In genomic region chr14:42703501-42703900, GRCh38 we compare ENCODE assay signal across 22 cellular contexts.
DNase-seq lines count a peak whose midpoint lies in the region; ATAC-seq, FAIRE-seq and TF ChIP-seq lines count a peak whose summit lies in the region.
"Had no signal": no experiment of that assay in that cellular context is flagged by ENCODE, and none has a peak within 500 bp of the region (broad histone marks: within the 10 kb centered on the region; RNA-seq: fewer than 3 reads in every experiment).

No MANE protein-coding gene starts in this region.

- TF ChIP-seq EP300 in A549 (IDR thresholded peaks at IDR 0.05), result no peak
- TF ChIP-seq EP300 in H1 (IDR thresholded peaks at IDR 0.05; ENCODE audit: borderline replicate concordance in 1 of 2, low read depth in 2 of 2, low read length in 2 of 2), result no peak

- no peaks in the 10 kb centered on the region for H3F3A ChIP-seq in smooth muscle cell (ENCODE audit: low read depth)

- H3K4me3 Mint-ChIP-seq in activated CD8-positive, alpha-beta T cell treated with anti-CD3 and anti-CD28 coated beads, Interleukin-2, amount 10 ng/mL, durations not matched to agents 7 days and 5 days, result no peak overlapping the region
- H3K4me3 Mint-ChIP-seq: B cell; CD4-positive, CD25-positive, alpha-beta regulatory T cell; CD8-positive, alpha-beta T cell had no signal

- TF ChIP-seq POLR2A in A549 (IDR thresholded peaks at IDR 0.05; ENCODE audit: low read length) (no peak), IMR-90 (IDR thresholded peaks at IDR 0.05; ENCODE audit: low read depth, low read length) (no peak), H1 (IDR thresholded peaks at IDR 0.05; ENCODE audit: control extremely low read depth in 1 of 2, low read depth in 2 of 2, low read length in 2 of 2) (no peak)

- H3K79me2 ChIP-seq in H1 (ENCODE audit: control insufficient read depth in 1 of 2, insufficient read depth in 2 of 2, low read length in 2 of 2) (no peaks in the 10 kb centered on the region), smooth muscle cell (ENCODE audit: low read depth) (no peaks in the 10 kb centered on the region)

- no peaks in the 10 kb centered on the region for H3K27me3 Mint-ChIP-seq in activated CD8-positive, alpha-beta T cell treated with anti-CD3 and anti-CD28 coated beads, Interleukin-2, amount 10 ng/mL, durations not matched to agents 7 days and 5 days (ENCODE audit: low read depth)
- H3K27me3 Mint-ChIP-seq: B cell; CD4-positive, CD25-positive, alpha-beta regulatory T cell had no signal

- H3K4me1 ChIP-seq in A549 (no peaks in the 10 kb centered on the region), IMR-90 (ENCODE audit: control insufficient read depth, insufficient read depth, low read length) (no peaks in the 10 kb centered on the region), H1 (replicated peaks in 1 of 4; ENCODE audit: control insufficient read depth in 3 of 4, insufficient read depth in 4 of 4, low read length in 3 of 4) (no peaks in the 10 kb centered on the region), smooth muscle cell (ENCODE audit: low read depth) (no peaks in the 10 kb centered on the region)
- H3K4me1 ChIP-seq: BLaER1, Caco-2 had no signal

- no peaks in the 10 kb centered on the region for H3K9me3 ChIP-seq in A549
- H3K9me3 ChIP-seq in IMR-90 (ENCODE audit: control insufficient read depth, insufficient read depth, low read length), result no peaks in the 10 kb centered on the region
- H3K9me3 ChIP-seq in SK-N-MC (ENCODE audit: low read depth, low read length), result no peaks in the 10 kb centered on the region
- no peaks in the 10 kb centered on the region for H3K9me3 ChIP-seq in H1 (ENCODE audit: insufficient read depth in 2 of 2, low read depth in 1 of 2, low read length in 1 of 2)
- H3K9me3 ChIP-seq in smooth muscle cell (replicated peaks; ENCODE audit: low read depth), result no peaks in the 10 kb centered on the region
- H3K9me3 ChIP-seq: BLaER1, Caco-2 had no signal

- H3K36me3 ChIP-seq in IMR-90 (ENCODE audit: control insufficient read depth, insufficient read depth, low read length), result no peaks in the 10 kb centered on the region
- no peaks in the 10 kb centered on the region for H3K36me3 ChIP-seq in SK-N-MC (ENCODE audit: insufficient read depth, low read length)
- no peaks in the 10 kb centered on the region for H3K36me3 ChIP-seq in H1 (ENCODE audit: control insufficient read depth in 2 of 4, insufficient read depth in 4 of 4, low read length in 3 of 4)
- H3K36me3 ChIP-seq in smooth muscle cell (ENCODE audit: low read depth), result no peaks in the 10 kb centered on the region
- H3K36me3 ChIP-seq: BLaER1 had no signal

- H3K36me3 Mint-ChIP-seq in activated CD8-positive, alpha-beta T cell treated with anti-CD3 and anti-CD28 coated beads, Interleukin-2, amount 10 ng/mL, durations not matched to agents 7 days and 5 days (ENCODE audit: low read depth), result no peaks in the 10 kb centered on the region
- H3K36me3 Mint-ChIP-seq: CD4-positive, CD25-positive, alpha-beta regulatory T cell; CD8-positive, alpha-beta T cell had no signal

- no peaks in the 10 kb centered on the region for H3K9me1 ChIP-seq in IMR-90 (ENCODE audit: insufficient read depth, low read length)

- no peaks in the 10 kb centered on the region for H4K20me1 ChIP-seq in IMR-90 (ENCODE audit: insufficient read depth, low read length)
- H4K20me1 ChIP-seq in H1 (replicated peaks in 1 of 2; ENCODE audit: control insufficient read depth in 1 of 2, insufficient read depth in 2 of 2, low read length in 2 of 2), result no peaks in the 10 kb centered on the region
- H4K20me1 ChIP-seq in smooth muscle cell (ENCODE audit: low read depth), result no peaks in the 10 kb centered on the region
- H4K20me1 ChIP-seq: BLaER1 had no signal

- H3K9ac ChIP-seq in IMR-90 (ENCODE audit: low read depth, low read length) (no peak overlapping the region), SK-N-MC (ENCODE audit: insufficient read length) (no peak overlapping the region), H1 (replicated peaks in 1 of 4; ENCODE audit: extremely low read depth in 1 of 4, low read depth in 3 of 4, low read length in 3 of 4) (no peak overlapping the region), smooth muscle cell (ENCODE audit: low read depth) (no peak overlapping the region)
- H3K9ac ChIP-seq: BLaER1 had no signal

- CTCF ChIA-PET in A549 (lab: Yijun Ruan, JAX), result no interaction called here
- CTCF ChIA-PET in IMR-90 (lab: Yijun Ruan, JAX), result interaction anchor here (0.7 kb wide), 1 partner anchor 79 kb away, joined by 3 read pairs; no protein-coding TSS in a partner anchor
- CTCF ChIA-PET in H1 (lab: Charles Lee; ENCODE audit: partially characterized antibody), result no interaction called here
- CTCF ChIA-PET in activated CD8-positive, alpha-beta T cell treated with anti-CD3 and anti-CD28 coated beads, Interleukin-2, amount 10 ng/mL, durations not matched to agents 7 days and 5 days (lab: Charles Lee), result no interaction called here

- H2AFZ ChIP-seq in IMR-90 (replicated peaks; ENCODE audit: low read length, poor library complexity) (no peak overlapping the region), H1 (ENCODE audit: low read length) (no peak overlapping the region), smooth muscle cell (ENCODE audit: low read depth) (no peak overlapping the region)

- ATAC-seq in A549 (no peak), IMR-90 (ENCODE audit: low read depth) (no peak), GM18870 (IDR thresholded peaks at IDR 0.05; ENCODE audit: unreplicated experiment) (no peak)
- ATAC-seq in activated CD8-positive, alpha-beta T cell treated with anti-CD3 and anti-CD28 coated beads, Interleukin-2, amount 10 ng/mL, durations not matched to agents 7 days and 5 days, result no peak
- ATAC-seq: CD8-positive, alpha-beta T cell had no signal

- H2BK15ac ChIP-seq in IMR-90 (ENCODE audit: low read depth, low read length) (no peak overlapping the region), H1 (ENCODE audit: low read length) (no peak overlapping the region)

- H4K8ac ChIP-seq in IMR-90 (ENCODE audit: low read depth in 2 of 2, low read length in 2 of 2) (no peak overlapping the region), H1 (ENCODE audit: extremely low read depth, insufficient read depth, low read length) (no peak overlapping the region)

- H2BK120ac ChIP-seq in IMR-90 (ENCODE audit: low read depth, low read length), result no peak overlapping the region
- no peak overlapping the region for H2BK120ac ChIP-seq in H1 (replicated peaks; ENCODE audit: low read depth, low read length)

- no peak overlapping the region for H3K4me3 ChIP-seq in A549
- no peak overlapping the region for H3K4me3 ChIP-seq in IMR-90 (ENCODE audit: insufficient read depth, low read depth, low read length)
- H3K4me3 ChIP-seq in SK-N-MC, result peak overlapping the region; percentile 58
- H3K4me3 ChIP-seq in H1 (ENCODE audit: extremely low read depth in 1 of 4, insufficient read depth in 2 of 4, low read depth in 3 of 4, low read length in 4 of 4), result no peak overlapping the region
- no peak overlapping the region for H3K4me3 ChIP-seq in smooth muscle cell
- H3K4me3 ChIP-seq: BLaER1 had no signal

- H3K27me3 ChIP-seq in IMR-90 (ENCODE audit: control insufficient read depth, insufficient read depth, low read length) (no peaks in the 10 kb centered on the region), H1 (replicated peaks in 1 of 4; ENCODE audit: control insufficient read depth in 3 of 4, extremely low read depth in 1 of 4, insufficient read depth in 3 of 4, low read length in 3 of 4) (no peaks in the 10 kb centered on the region), smooth muscle cell (ENCODE audit: low read depth) (no peaks in the 10 kb centered on the region)
- H3K27me3 ChIP-seq: BLaER1 had no signal

- H3K79me1 ChIP-seq in IMR-90 (ENCODE audit: low read depth in 1 of 2, low read length in 2 of 2) (no peaks in the 10 kb centered on the region), H1 (ENCODE audit: low read depth, low read length) (no peaks in the 10 kb centered on the region)

- POLR2A ChIA-PET in A549 (lab: Yijun Ruan, JAX) (no interaction called here), IMR-90 (lab: Charles Lee; ENCODE audit: unreplicated experiment) (no interaction called here), H1 (lab: Charles Lee; ENCODE audit: partially characterized antibody) (no interaction called here)
- POLR2A ChIA-PET in activated CD8-positive, alpha-beta T cell treated with anti-CD3 and anti-CD28 coated beads, Interleukin-2, amount 10 ng/mL, durations not matched to agents 7 days and 5 days (lab: Charles Lee), result no interaction called here

- BruUV-seq in IMR-90 (replicated peaks; lab: Mats Ljungman, UMichigan), result no TSS peak

- TF ChIP-seq RAD21 in A549 (conservative IDR thresholded peaks at IDR 0.05 in 1 of 2, IDR thresholded peaks at IDR 0.05 in 1 of 2), result no peak
- TF ChIP-seq RAD21 in IMR-90 (IDR thresholded peaks at IDR 0.05; ENCODE audit: low read length), result no peak
- no peak for TF ChIP-seq RAD21 in H1 (IDR thresholded peaks at IDR 0.05 in 1 of 2, conservative IDR thresholded peaks at IDR 0.05 in 1 of 2; ENCODE audit: low read depth in 2 of 2, low read length in 2 of 2)

- H2BK12ac ChIP-seq in H1 (ENCODE audit: low read depth, low read length), result no peak overlapping the region

- H4K5ac ChIP-seq in IMR-90 (ENCODE audit: low read depth, low read length), result no peak overlapping the region
- H4K5ac ChIP-seq in H1 (ENCODE audit: insufficient read length, low read depth, low read length), result no peak overlapping the region

- H3K4me1 Mint-ChIP-seq in activated CD8-positive, alpha-beta T cell treated with anti-CD3 and anti-CD28 coated beads, Interleukin-2, amount 10 ng/mL, durations not matched to agents 7 days and 5 days (ENCODE audit: low read depth), result no peaks in the 10 kb centered on the region
- H3K4me1 Mint-ChIP-seq: B cell; CD4-positive, CD25-positive, alpha-beta regulatory T cell had no signal

- dilution Hi-C loops in IMR-90 (cut with HindIII; ENCODE audit: low sequenced_read_pairs, unreplicated experiment), result no loop called here

- H3K27ac ChIP-seq in A549 (no peak overlapping the region), IMR-90 (ENCODE audit: insufficient read depth, low read length) (no peak overlapping the region), SK-N-MC (peak overlapping the region; percentile 74), H1 (ENCODE audit: low read depth, low read length) (no peak overlapping the region), smooth muscle cell (ENCODE audit: low read depth) (no peak overlapping the region)
- H3K27ac ChIP-seq: BLaER1, C4-2B had no signal

- FAIRE-seq in A549 (lab: Jason Lieb, UNC) (no peak), H1 (lab: Jason Lieb, UNC) (no peak)
- FAIRE-seq: G401.6, GM12892, GM19239 had no signal

- H3K14ac ChIP-seq in IMR-90 (replicated peaks; ENCODE audit: low read depth, low read length) (no peak overlapping the region), H1 (ENCODE audit: insufficient read length) (no peak overlapping the region)

- TF ChIP-seq CTCF in A549 (IDR thresholded peaks at IDR 0.05) (no peak), IMR-90 (conservative IDR thresholded peaks at IDR 0.05; ENCODE audit: low read depth, low read length) (no peak), H1 (IDR thresholded peaks at IDR 0.05; ENCODE audit: control extremely low read depth in 1 of 3, insufficient read depth in 1 of 3, low read depth in 1 of 3, low read length in 3 of 3) (no peak), smooth muscle cell (IDR thresholded peaks at IDR 0.05; ENCODE audit: borderline replicate concordance, insufficient read depth, poor library complexity, severe bottlenecking) (no peak)

- no peak overlapping the region for H3K56ac ChIP-seq in IMR-90 (ENCODE audit: extremely low read depth, insufficient read depth, low read length)
- no peak overlapping the region for H3K56ac ChIP-seq in H1 (replicated peaks; ENCODE audit: insufficient read length, low read depth, low read length)

- H2BK5ac ChIP-seq in IMR-90 (ENCODE audit: low read depth, low read length, poor library complexity, severe bottlenecking), result no peak overlapping the region
- no peak overlapping the region for H2BK5ac ChIP-seq in H1 (ENCODE audit: low read depth, low read length)

- H2AK5ac ChIP-seq in IMR-90 (ENCODE audit: low read depth, low read length) (no peak overlapping the region), H1 (ENCODE audit: low read depth, low read length) (no peak overlapping the region)

- DNase-seq in A549 (ENCODE audit: low read depth in 1 of 2, low spot score in 1 of 2) (no peak), IMR-90 (no peak), SK-N-MC (ENCODE audit: low read depth, low spot score) (peak; percentile 77), H1 (ENCODE audit: low read depth in 1 of 2, low spot score in 2 of 2) (no peak), smooth muscle cell (lab: John Stamatoyannopoulos, UW; ENCODE audit: unreplicated experiment) (no peak)
- no peak for DNase-seq in activated CD8-positive, alpha-beta T cell treated with anti-CD3 and anti-CD28 coated beads, Interleukin-2, amount 10 ng/mL, durations not matched to agents 7 days and 5 days
- DNase-seq: 8988T; Caco-2; CD4-positive, CD25-positive, alpha-beta regulatory T cell; CD8-positive, alpha-beta T cell; DMS153; DND-41; GOT3; H7; HCEC 1CT had no signal

- H2AK9ac ChIP-seq in IMR-90 (replicated peaks; ENCODE audit: low read depth, low read length, poor library complexity), result no peak overlapping the region

- H2BK20ac ChIP-seq in IMR-90 (ENCODE audit: low read depth, low read length) (no peak overlapping the region), H1 (ENCODE audit: low read length) (no peak overlapping the region)

- H3K23ac ChIP-seq in IMR-90 (ENCODE audit: low read depth, low read length) (no peak overlapping the region), H1 (ENCODE audit: insufficient read length) (no peak overlapping the region)

- no peak overlapping the region for H3K27ac Mint-ChIP-seq in activated CD8-positive, alpha-beta T cell treated with anti-CD3 and anti-CD28 coated beads, Interleukin-2, amount 10 ng/mL, durations not matched to agents 7 days and 5 days
- H3K27ac Mint-ChIP-seq: B cell; CD4-positive, CD25-positive, alpha-beta regulatory T cell; CD8-positive, alpha-beta T cell had no signal

- 70% methylated on average over 1 of the region's 1 CpG for WGBS in A549 (ENCODE audit: missing lambda C conversion rate)
- WGBS in IMR-90 (ENCODE audit: extremely low coverage in 2 of 2, insufficient read length in 1 of 2), 2 experiments, result no CpG with 5 or more reads among the region's 1 CpG
- WGBS in H1 (ENCODE audit: extremely low coverage in 1 of 2, insufficient coverage in 1 of 2, insufficient read length in 1 of 2, insufficient replicate concordance in 2 of 2, low coverage in 1 of 2, low lambda C conversion rate in 2 of 2, missing lambda C conversion rate in 1 of 2), 2 experiments, result 100% methylated on average over 1 of the region's 1 CpG; no CpG with 5 or more reads in 1 of the 2 experiments
- 88% methylated on average over 1 of the region's 1 CpG for WGBS in smooth muscle cell (ENCODE audit: low lambda C conversion rate)

- intact Hi-C loops in IMR-90 (cut with micrococcal nuclease), result no loop called here

- H3K4ac ChIP-seq in IMR-90 (ENCODE audit: low read depth, low read length) (no peak overlapping the region), H1 (replicated peaks; ENCODE audit: insufficient read length, low read depth, low read length) (no peak overlapping the region)

- H3K9me3 Mint-ChIP-seq in activated CD8-positive, alpha-beta T cell treated with anti-CD3 and anti-CD28 coated beads, Interleukin-2, amount 10 ng/mL, durations not matched to agents 7 days and 5 days (ENCODE audit: insufficient read depth), result peaks cover 10% of the 10 kb centered on the region

- no peaks in the 10 kb centered on the region for H3K23me2 ChIP-seq in H1 (ENCODE audit: low read depth, low read length)

- H4K91ac ChIP-seq in IMR-90 (ENCODE audit: insufficient read depth, low read depth, low read length) (no peak overlapping the region), H1 (replicated peaks; ENCODE audit: insufficient read length, low read length) (no peak overlapping the region)

- H3K18ac ChIP-seq in IMR-90 (ENCODE audit: low read depth, low read length) (no peak overlapping the region), H1 (ENCODE audit: extremely low read depth, low read length) (no peak overlapping the region)

- no peak overlapping the region for H3K4me2 ChIP-seq in A549
- H3K4me2 ChIP-seq in IMR-90 (ENCODE audit: low read depth, low read length), result no peak overlapping the region
- H3K4me2 ChIP-seq in H1 (ENCODE audit: insufficient read depth in 1 of 2, low read depth in 2 of 2, low read length in 2 of 2), result no peak overlapping the region
- no peak overlapping the region for H3K4me2 ChIP-seq in smooth muscle cell
- H3K4me2 ChIP-seq: BLaER1 had no signal

- in situ Hi-C loops in IMR-90 (cut with MboI; ENCODE audit: low sequenced_read_pairs), result no loop called here

Comparison
In these comparisons a context has a peak if more than half of its experiments do, and no peak if none do; other contexts are left out.
1. Of the 18 proteins assayed by ChIP-seq in both H1 and A549: peak only in H1: none; only in A549: none; in both: MAFK; in neither: 17.